1 cellular context compared by ENCODE assay signal in the genomic region with DNA sequence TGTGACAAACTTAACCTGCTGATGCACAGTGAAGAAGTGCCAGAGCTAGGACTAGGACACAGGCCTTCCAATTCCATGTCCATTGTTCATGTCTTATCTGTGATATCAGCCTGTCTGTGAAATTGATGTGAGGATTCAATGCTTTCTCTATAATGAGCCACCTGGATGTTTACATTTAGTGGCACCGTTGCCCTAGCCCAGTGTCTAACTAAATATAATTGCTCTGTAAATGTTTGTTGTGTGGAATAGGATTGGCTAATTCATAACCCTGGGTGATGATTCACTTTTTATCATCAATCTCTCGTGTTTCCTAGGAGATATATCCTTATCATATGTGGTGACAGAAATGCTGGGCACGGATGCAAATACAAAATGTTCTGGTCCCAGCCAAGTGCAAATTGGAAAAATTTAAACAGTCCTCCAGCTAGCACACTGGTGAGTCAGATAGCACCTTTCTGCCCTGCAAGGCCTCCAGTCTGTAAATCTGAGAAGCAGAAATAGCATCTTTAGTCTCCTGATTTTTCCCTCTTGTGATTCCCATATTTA.
TF ChIP-seq lines count a peak whose summit lies in the region.

No MANE protein-coding gene starts in this region.

TF ChIP-seq in IMR-90, 13 proteins besides CTCF, POLR2A, EP300 and RAD21 (continued from another document):
- TF ChIP-seq, protein P1, sequence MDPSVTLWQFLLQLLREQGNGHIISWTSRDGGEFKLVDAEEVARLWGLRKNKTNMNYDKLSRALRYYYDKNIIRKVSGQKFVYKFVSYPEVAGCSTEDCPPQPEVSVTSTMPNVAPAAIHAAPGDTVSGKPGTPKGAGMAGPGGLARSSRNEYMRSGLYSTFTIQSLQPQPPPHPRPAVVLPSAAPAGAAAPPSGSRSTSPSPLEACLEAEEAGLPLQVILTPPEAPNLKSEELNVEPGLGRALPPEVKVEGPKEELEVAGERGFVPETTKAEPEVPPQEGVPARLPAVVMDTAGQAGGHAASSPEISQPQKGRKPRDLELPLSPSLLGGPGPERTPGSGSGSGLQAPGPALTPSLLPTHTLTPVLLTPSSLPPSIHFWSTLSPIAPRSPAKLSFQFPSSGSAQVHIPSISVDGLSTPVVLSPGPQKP (IDR thresholded peaks at IDR 0.05; ENCODE audit: borderline replicate concordance, low read depth, low read length), result no peak
- TF ChIP-seq MXI1 (IDR thresholded peaks at IDR 0.05; ENCODE audit: borderline replicate concordance, low read depth, low read length), result no peak
- no peak for TF ChIP-seq CHD1 (IDR thresholded peaks at IDR 0.05; ENCODE audit: low read depth, low read length)
